In the genomic region with DNA sequence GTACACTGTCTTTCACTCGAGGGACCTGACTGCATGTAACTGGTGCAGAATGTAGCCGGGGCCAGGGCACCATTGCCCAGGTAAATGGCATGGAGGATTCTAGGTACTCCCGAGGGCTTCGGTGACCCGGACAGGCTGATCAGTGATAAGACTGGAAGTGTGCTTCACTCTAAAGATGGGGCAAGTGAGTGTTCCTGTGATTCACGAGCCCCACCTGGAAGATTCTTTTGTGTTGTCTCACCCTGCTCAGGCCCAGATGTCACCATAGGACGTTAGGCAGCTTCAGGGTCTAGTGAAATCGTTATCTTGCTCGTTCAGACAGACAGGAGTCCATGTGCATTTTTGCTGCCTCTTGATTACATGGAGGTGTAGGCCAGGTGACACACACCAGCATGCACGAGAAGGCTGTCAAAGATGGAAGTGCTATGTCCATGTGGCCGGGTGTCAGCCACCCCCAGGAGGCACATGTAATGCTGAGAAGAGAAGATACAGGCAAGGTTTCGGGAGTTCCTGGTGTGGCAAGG, we compare ENCODE assay signal across 15 cellular contexts.
DNase-seq lines count a peak whose midpoint lies in the region; ATAC-seq and TF ChIP-seq lines count a peak whose summit lies in the region.
"Had no signal": no experiment of that assay in that cellular context is flagged by ENCODE, and none has a peak within 500 bp of the region (broad histone marks: within the 10 kb centered on the region; RNA-seq: fewer than 3 reads in every experiment).

No MANE protein-coding gene starts in this region.

- DNase-seq in activated CD4-positive, alpha-beta memory T cell treated with anti-CD3 and anti-CD28 coated beads, Interleukin-2, amount 10 ng/mL, durations not matched to agents 7 days and 5 days: peak; percentile 8
- DNase-seq in activated CD4-positive, alpha-beta memory T cell treated with anti-CD3 and anti-CD28 coated beads for 36 hours: no peak
- DNase-seq in H9 (peak; percentile 20), epithelial cell of esophagus (ENCODE audit: low read depth) (peak; percentile 58), psoas muscle (no peak), RPMI8226 (no peak), WERI-Rb-1 (no peak), T-helper 2 cell (no peak)
- DNase-seq: foreskin melanocyte, left ventricle myocardium superior, NCI-H1092, NCI-H774 had no signal

- no peak overlapping the region for H4K5ac ChIP-seq in H9 (ENCODE audit: insufficient read length, low read depth, low read length)

- H3K79me2 ChIP-seq in H9 (ENCODE audit: insufficient read depth, low read length): no peaks in the 10 kb centered on the region

- no peak overlapping the region for H2BK5ac ChIP-seq in H9 (ENCODE audit: insufficient read length, low read length)

- no peak overlapping the region for H4K8ac ChIP-seq in H9 (replicated peaks; ENCODE audit: insufficient read length, low read depth, low read length)

- H3K18ac ChIP-seq in H9 (ENCODE audit: insufficient read length, low read depth, low read length): no peak overlapping the region

- no peak overlapping the region for H3K27ac Mint-ChIP-seq in activated CD4-positive, alpha-beta memory T cell treated with anti-CD3 and anti-CD28 coated beads, Interleukin-2, amount 10 ng/mL, durations not matched to agents 7 days and 5 days
- H3K27ac Mint-ChIP-seq in activated CD4-positive, alpha-beta memory T cell treated with anti-CD3 and anti-CD28 coated beads for 36 hours: no peak overlapping the region
- H3K27ac Mint-ChIP-seq in H9: peak overlapping the region in 1 of 3 experiments; percentile 77; a peak in 1 of 7 replicates
- H3K27ac Mint-ChIP-seq: CD8-positive, alpha-beta T cell; WTC11 had no signal

- intact Hi-C loops in activated CD4-positive, alpha-beta memory T cell treated with anti-CD3 and anti-CD28 coated beads for 36 hours (cut with micrococcal nuclease): no loop called here
- intact Hi-C loops in psoas muscle (cut with DNase I): no loop called here

- no peak overlapping the region for H4K91ac ChIP-seq in H9 (ENCODE audit: insufficient read length, low read depth, low read length)

- H2BK12ac ChIP-seq in H9 (ENCODE audit: insufficient read length, low read depth, low read length): no peak overlapping the region

- H3K14ac ChIP-seq in H9 (ENCODE audit: insufficient read depth, low read length): no peak overlapping the region

- TF ChIP-seq CTCF in H9 (conservative IDR thresholded peaks at IDR 0.05) (no peak), epithelial cell of esophagus (IDR thresholded peaks at IDR 0.05; ENCODE audit: insufficient read depth, low read depth, low read length, missing control alignments) (no peak), psoas muscle (IDR thresholded peaks at IDR 0.05) (no peak), WERI-Rb-1 (IDR thresholded peaks at IDR 0.05; ENCODE audit: low read depth, low read length) (no peak)

- POLR2A ChIA-PET in activated CD4-positive, alpha-beta memory T cell treated with anti-CD3 and anti-CD28 coated beads, Interleukin-2, amount 10 ng/mL, durations not matched to agents 7 days and 5 days (lab: Charles Lee): no interaction called here
- POLR2A ChIA-PET in activated CD4-positive, alpha-beta memory T cell treated with anti-CD3 and anti-CD28 coated beads for 36 hours (lab: Charles Lee): no interaction called here

- H3T11ph ChIP-seq in H9 (ENCODE audit: low read length): no peak overlapping the region

- no peaks in the 10 kb centered on the region for H3K36me3 Mint-ChIP-seq in activated CD4-positive, alpha-beta memory T cell treated with anti-CD3 and anti-CD28 coated beads, Interleukin-2, amount 10 ng/mL, durations not matched to agents 7 days and 5 days (ENCODE audit: low read depth)
- no peaks in the 10 kb centered on the region for H3K36me3 Mint-ChIP-seq in activated CD4-positive, alpha-beta memory T cell treated with anti-CD3 and anti-CD28 coated beads for 36 hours
- peaks cover 5 to 8% (median 7%) of the 10 kb centered on the region in 3 experiments for H3K36me3 Mint-ChIP-seq in H9 (ENCODE audit: insufficient read depth in 1 of 3, low read depth in 3 of 3)
- H3K36me3 Mint-ChIP-seq: CD8-positive, alpha-beta T cell had no signal

- H2AK5ac ChIP-seq in H9 (ENCODE audit: insufficient read length, low read length): no peak overlapping the region

- H3K4me1 ChIP-seq in H9 (ENCODE audit: insufficient read depth, low read length) (no peaks in the 10 kb centered on the region), psoas muscle (peaks cover 8% of the 10 kb centered on the region)
- H3K4me1 ChIP-seq: prostate gland had no signal

- H3K4me1 Mint-ChIP-seq in activated CD4-positive, alpha-beta memory T cell treated with anti-CD3 and anti-CD28 coated beads, Interleukin-2, amount 10 ng/mL, durations not matched to agents 7 days and 5 days: no peaks in the 10 kb centered on the region
- H3K4me1 Mint-ChIP-seq in activated CD4-positive, alpha-beta memory T cell treated with anti-CD3 and anti-CD28 coated beads for 36 hours (ENCODE audit: low read depth): no peaks in the 10 kb centered on the region
- 0 out of 4 replicates have a peak, but pooled peaks cover 0 to 7% of the 10 kb centered on the region in 2 experiments for H3K4me1 Mint-ChIP-seq in H9
- H3K4me1 Mint-ChIP-seq: WTC11 had no signal

- H3K27me3 Mint-ChIP-seq in activated CD4-positive, alpha-beta memory T cell treated with anti-CD3 and anti-CD28 coated beads, Interleukin-2, amount 10 ng/mL, durations not matched to agents 7 days and 5 days: no peaks in the 10 kb centered on the region
- H3K27me3 Mint-ChIP-seq in activated CD4-positive, alpha-beta memory T cell treated with anti-CD3 and anti-CD28 coated beads for 36 hours: no peaks in the 10 kb centered on the region
- no peaks in the 10 kb centered on the region for H3K27me3 Mint-ChIP-seq in H9 (ENCODE audit: low read depth)

- no peaks in the 10 kb centered on the region for H3K9me3 ChIP-seq in H9 (ENCODE audit: control insufficient read depth, low read depth, low read length)
- H3K9me3 ChIP-seq in psoas muscle: no peaks in the 10 kb centered on the region
- no peaks in the 10 kb centered on the region for H3K9me3 ChIP-seq in WERI-Rb-1 (ENCODE audit: severe bottlenecking)
- H3K9me3 ChIP-seq: prostate gland had no signal

- no peak overlapping the region for H3K4me3 Mint-ChIP-seq in activated CD4-positive, alpha-beta memory T cell treated with anti-CD3 and anti-CD28 coated beads, Interleukin-2, amount 10 ng/mL, durations not matched to agents 7 days and 5 days
- H3K4me3 Mint-ChIP-seq in activated CD4-positive, alpha-beta memory T cell treated with anti-CD3 and anti-CD28 coated beads for 36 hours: no peak overlapping the region
- no peak overlapping the region for H3K4me3 Mint-ChIP-seq in H9
- H3K4me3 Mint-ChIP-seq: CD8-positive, alpha-beta T cell; WTC11 had no signal

- ATAC-seq in psoas muscle: peak in 3 of 4 donors; percentile 5 to 58 (median 48)
- ATAC-seq: CD8-positive, alpha-beta T cell; left ventricle myocardium superior; WTC11 had no signal

- H3K56ac ChIP-seq in H9 (ENCODE audit: insufficient read length, low read depth, low read length): no peak overlapping the region

- H2BK20ac ChIP-seq in H9 (ENCODE audit: low read depth, low read length, poor library complexity, severe bottlenecking): no peak overlapping the region

- no peak overlapping the region for H2BK15ac ChIP-seq in H9 (ENCODE audit: low read depth, low read length)

- no peaks in the 10 kb centered on the region for H3K27me3 ChIP-seq in H9 (ENCODE audit: insufficient read depth, low read length)
- H3K27me3 ChIP-seq in psoas muscle (ENCODE audit: insufficient read depth in 3 of 3, low read length in 2 of 3): no peaks in the 10 kb centered on the region
- H3K27me3 ChIP-seq in WERI-Rb-1 (ENCODE audit: insufficient read depth, low read depth, severe bottlenecking): no peaks in the 10 kb centered on the region

- no CpG with 5 or more reads among the region's 12 CpGs for WGBS in H9 (ENCODE audit: extremely low coverage, insufficient read length, low lambda C conversion rate)
- 70 to 81% (median 78%) methylated on average over 12 of the region's 12 CpGs for WGBS in psoas muscle, 3 donors

- H3K27ac ChIP-seq in H9 (ENCODE audit: insufficient read length, low read depth, low read length) (no peak overlapping the region), psoas muscle (no peak overlapping the region), WERI-Rb-1 (no peak overlapping the region)
- H3K27ac ChIP-seq: prostate gland had no signal

- H2BK120ac ChIP-seq in H9 (ENCODE audit: low read depth, low read length, poor library complexity, severe bottlenecking): no peak overlapping the region

- H3K23ac ChIP-seq in H9 (ENCODE audit: insufficient read length, low read depth, low read length): no peak overlapping the region

- no peaks in the 10 kb centered on the region for H3K9me3 Mint-ChIP-seq in activated CD4-positive, alpha-beta memory T cell treated with anti-CD3 and anti-CD28 coated beads, Interleukin-2, amount 10 ng/mL, durations not matched to agents 7 days and 5 days
- H3K9me3 Mint-ChIP-seq in activated CD4-positive, alpha-beta memory T cell treated with anti-CD3 and anti-CD28 coated beads for 36 hours: no peaks in the 10 kb centered on the region
- H3K9me3 Mint-ChIP-seq in H9: no peaks in the 10 kb centered on the region
- H3K9me3 Mint-ChIP-seq: CD8-positive, alpha-beta T cell; WTC11 had no signal

- H3K9ac ChIP-seq in H9 (ENCODE audit: extremely low read depth, insufficient read length, low read length): no peak overlapping the region

- no peaks in the 10 kb centered on the region for H3K23me2 ChIP-seq in H9 (ENCODE audit: insufficient read length, low read depth, low read length, poor library complexity, severe bottlenecking)

- peaks cover 2% of the 10 kb centered on the region for H4K20me1 ChIP-seq in H9 (ENCODE audit: control insufficient read depth, insufficient read depth, insufficient read length)

- CTCF ChIA-PET in activated CD4-positive, alpha-beta memory T cell treated with anti-CD3 and anti-CD28 coated beads, Interleukin-2, amount 10 ng/mL, durations not matched to agents 7 days and 5 days (lab: Charles Lee): no interaction called here
- CTCF ChIA-PET in activated CD4-positive, alpha-beta memory T cell treated with anti-CD3 and anti-CD28 coated beads for 36 hours (lab: Charles Lee): no interaction called here

- H2AFZ ChIP-seq in H9 (ENCODE audit: low read length): no peak overlapping the region

- H3K36me3 ChIP-seq in psoas muscle (ENCODE audit: insufficient read depth in 1 of 2, low read depth in 1 of 2) (no peaks in the 10 kb centered on the region), WERI-Rb-1 (peaks cover 11% of the 10 kb centered on the region; the same call in 1 of the 2 replicates)
- H3K36me3 ChIP-seq: prostate gland had no signal

- H3K4ac ChIP-seq in H9 (ENCODE audit: low read depth, low read length): no peak overlapping the region

- H3K4me3 ChIP-seq in epithelial cell of esophagus (ENCODE audit: low read length) (no peak overlapping the region), psoas muscle (no peak overlapping the region), WERI-Rb-1 (ENCODE audit: low read depth, low read length) (no peak overlapping the region)
- H3K4me3 ChIP-seq: prostate gland had no signal

- no peak overlapping the region for H3K4me2 ChIP-seq in H9 (ENCODE audit: insufficient read depth, insufficient read length, low read length)

- H3K79me1 ChIP-seq in H9 (ENCODE audit: insufficient read depth, low read depth, low read length, poor library complexity, severe bottlenecking): no peaks in the 10 kb centered on the region

Comparison
In these comparisons a context has a peak if more than half of its experiments do, and no peak if none do; other contexts are left out.
1. DNase-seq: peak in activated CD4-positive, alpha-beta memory T cell treated with anti-CD3 and anti-CD28 coated beads, Interleukin-2, amount 10 ng/mL, durations not matched to agents 7 days and 5 days (single experiment), H9 (single experiment) and epithelial cell of esophagus (single experiment); none in activated CD4-positive, alpha-beta memory T cell treated with anti-CD3 and anti-CD28 coated beads for 36 hours (single experiment), psoas muscle (0 of 2), RPMI8226 (single experiment), WERI-Rb-1 (single experiment) and T-helper 2 cell (0 of 5).